In the genomic region with DNA sequence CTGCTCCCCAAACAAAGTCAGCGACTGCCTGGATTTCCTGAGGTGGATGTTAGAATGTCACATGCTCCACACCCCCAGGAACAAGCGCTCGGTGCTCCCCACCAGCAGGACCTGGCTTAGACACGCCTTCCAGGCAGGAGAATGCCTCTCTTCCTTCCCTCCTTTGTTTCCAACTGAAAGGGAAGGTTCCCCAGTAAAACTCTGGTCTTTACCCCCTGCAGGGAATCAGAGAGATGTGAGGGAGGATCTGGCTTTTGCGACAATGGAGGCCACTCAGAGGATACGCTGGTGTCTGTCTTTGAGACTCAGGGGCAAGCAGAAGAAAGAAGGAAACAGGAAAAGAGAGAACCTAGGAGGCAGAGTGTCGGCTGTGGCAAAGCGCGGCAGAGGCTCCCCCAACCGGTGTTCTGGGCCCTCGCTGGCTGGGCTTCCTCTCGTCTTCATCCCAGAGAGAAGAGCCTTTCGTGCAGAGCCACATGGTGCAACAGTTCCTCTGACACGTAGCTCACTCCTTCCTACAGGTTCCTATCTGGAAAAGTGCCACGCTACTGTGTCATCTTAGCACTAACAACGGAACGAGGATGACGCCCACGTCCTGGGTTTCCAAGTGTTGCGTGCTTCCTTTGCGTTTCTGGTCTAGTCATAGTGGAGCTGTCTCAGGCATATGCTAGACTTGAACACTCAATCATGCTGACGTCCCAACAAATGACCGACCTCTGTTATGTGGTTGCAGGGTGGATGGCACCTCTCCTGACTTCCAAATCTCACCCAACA, we compare ENCODE assay signal across 7 cellular contexts.
A peak's percentile ranks its signal among the peaks of the same experiment; 100 is the strongest.
DNase-seq lines count a peak whose midpoint lies in the region; FAIRE-seq and TF ChIP-seq lines count a peak whose summit lies in the region.
"Not testable (repeated sequence)": the region's sequence is repeated elsewhere in the genome, so short reads cannot be mapped to it uniquely, and the experiment has no call there.

No MANE protein-coding gene starts in this region.

- peaks cover 12% of the 10 kb centered on the region; the same call in 1 of the 2 replicates for H3K9me3 ChIP-seq in NT2/D1 (ENCODE audit: insufficient read depth, low read length)
- not testable (repeated sequence) for H3K9me3 ChIP-seq in iPS DF 6.9 (ENCODE audit: control insufficient read depth, insufficient read depth, low read length)

- not testable (repeated sequence) for H3K27ac ChIP-seq in iPS DF 6.9 (ENCODE audit: low read length)

- not testable (repeated sequence) for H3K27me3 ChIP-seq in NT2/D1 (ENCODE audit: insufficient read depth, insufficient read length); iPS DF 6.9 (ENCODE audit: control insufficient read depth, insufficient read depth, low read length)

- peaks cover 15% of the 10 kb centered on the region for H3K36me3 ChIP-seq in NT2/D1 (ENCODE audit: insufficient read depth, insufficient read length, low read length)
- H3K36me3 ChIP-seq in iPS DF 6.9 (ENCODE audit: control insufficient read depth, insufficient read depth, low read length): not testable (repeated sequence)

- not testable (repeated sequence) for H3K4me1 Mint-ChIP-seq in activated naive CD4-positive, alpha-beta T cell treated with anti-CD3 and anti-CD28 coated beads for 36 hours (ENCODE audit: low read depth); chondrocyte (ENCODE audit: low read depth)
- peaks cover 18% of the 10 kb centered on the region for H3K4me1 Mint-ChIP-seq in neural crest cell

- not testable (repeated sequence) for H3K27me3 Mint-ChIP-seq in activated naive CD4-positive, alpha-beta T cell treated with anti-CD3 and anti-CD28 coated beads for 36 hours (ENCODE audit: low read depth); chondrocyte (ENCODE audit: low read depth); neural crest cell (ENCODE audit: low read depth)

- not testable (repeated sequence) for H3K9ac ChIP-seq in NT2/D1 (ENCODE audit: insufficient read length, low read depth)

- not testable (repeated sequence) for H3K27ac Mint-ChIP-seq in activated naive CD4-positive, alpha-beta T cell treated with anti-CD3 and anti-CD28 coated beads for 36 hours; chondrocyte (ENCODE audit: unreplicated experiment)
- H3K27ac Mint-ChIP-seq in neural crest cell (ENCODE audit: unreplicated experiment): peak overlapping the region; percentile 97

- peaks cover 20% of the 10 kb centered on the region for H3K36me3 Mint-ChIP-seq in activated naive CD4-positive, alpha-beta T cell treated with anti-CD3 and anti-CD28 coated beads for 36 hours (ENCODE audit: low read depth)
- peaks cover 17% of the 10 kb centered on the region for H3K36me3 Mint-ChIP-seq in chondrocyte (ENCODE audit: low read depth)
- H3K36me3 Mint-ChIP-seq in neural crest cell (ENCODE audit: low read depth): peaks cover 27% of the 10 kb centered on the region

- not testable (repeated sequence) for H3K4me1 ChIP-seq in NT2/D1 (ENCODE audit: insufficient read depth, insufficient read length); iPS DF 6.9 (ENCODE audit: control insufficient read depth, insufficient read depth, low read length)

- CTCF ChIA-PET in activated naive CD4-positive, alpha-beta T cell treated with anti-CD3 and anti-CD28 coated beads for 36 hours (lab: Charles Lee): not testable (repeated sequence)

- FAIRE-seq in GM12892 (lab: Jason Lieb, UNC): peak; percentile 54

- intact Hi-C loops in activated naive CD4-positive, alpha-beta T cell treated with anti-CD3 and anti-CD28 coated beads for 36 hours (cut with micrococcal nuclease): loop anchor here (5.0 kb wide), 2 partner anchors 523 to 763 kb away; no protein-coding TSS in a partner anchor

- not testable (repeated sequence) for H3K4me3 Mint-ChIP-seq in activated naive CD4-positive, alpha-beta T cell treated with anti-CD3 and anti-CD28 coated beads for 36 hours; chondrocyte (ENCODE audit: unreplicated experiment); neural crest cell

- TF ChIP-seq CTCF in chondrocyte (IDR thresholded peaks at IDR 0.05); fibroblast of mammary gland (conservative IDR thresholded peaks at IDR 0.05; ENCODE audit: control insufficient read depth, insufficient read depth, low read depth, low read length); neural crest cell (conservative IDR thresholded peaks at IDR 0.05): not testable (repeated sequence)

- not testable (repeated sequence) for TF ChIP-seq POLR2A in GM12892 (IDR thresholded peaks at IDR 0.05; ENCODE audit: low read depth, low read length)

- H3K4me3 ChIP-seq in NT2/D1 (ENCODE audit: insufficient read length, low read depth); fibroblast of mammary gland (ENCODE audit: control insufficient read depth, low read depth, low read length); iPS DF 6.9 (ENCODE audit: low read length): not testable (repeated sequence)

- H3K9me3 Mint-ChIP-seq in activated naive CD4-positive, alpha-beta T cell treated with anti-CD3 and anti-CD28 coated beads for 36 hours; chondrocyte (ENCODE audit: low read depth); neural crest cell: not testable (repeated sequence)

- not testable (repeated sequence) for DNase-seq in GM12892 (ENCODE audit: insufficient read length); neural crest cell (ENCODE audit: low read depth, low spot score)
- peak; percentile 67 for DNase-seq in NT2/D1 (ENCODE audit: low read depth, low spot score)
- DNase-seq in activated naive CD4-positive, alpha-beta T cell treated with anti-CD3 and anti-CD28 coated beads for 36 hours: peak; percentile 56
- DNase-seq in chondrocyte (ENCODE audit: low spot score): peak; percentile 50
- peak; percentile 29 for DNase-seq in fibroblast of mammary gland (ENCODE audit: low read depth)
- DNase-seq in iPS DF 6.9 (ENCODE audit: low read depth, low spot score): peak; percentile 4

- no CpG with 5 or more reads among the region's 23 CpGs for WGBS in iPS DF 6.9 (ENCODE audit: insufficient coverage, insufficient read length)
